Comparison of ENCODE assay signal across 9 cellular contexts in the genomic region with DNA sequence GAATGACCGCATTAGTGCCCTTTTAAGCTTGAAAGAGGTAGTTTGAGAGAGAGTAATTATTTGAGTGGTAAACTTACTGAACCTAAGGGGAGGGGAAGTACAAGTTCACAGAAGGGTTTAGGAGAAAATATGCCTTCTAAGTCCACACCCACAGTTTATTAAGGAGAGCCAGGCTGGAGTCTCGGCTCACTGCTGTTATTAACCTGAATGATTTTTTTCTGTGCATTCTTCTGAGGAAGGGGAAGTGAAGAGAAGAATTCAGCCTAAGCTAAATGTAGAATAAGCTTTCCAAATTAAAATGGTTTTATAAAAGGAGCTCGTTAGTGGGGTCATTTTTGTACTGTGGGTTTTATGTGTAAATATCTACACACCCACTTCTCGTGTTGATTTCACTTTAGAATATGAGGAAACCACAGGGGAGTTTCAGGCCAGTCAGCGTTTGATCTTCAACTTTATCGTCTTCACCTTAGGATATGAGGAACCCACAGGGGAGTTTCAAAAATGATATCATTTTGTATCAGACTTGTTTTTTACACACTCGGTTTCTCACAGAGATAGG. TPM values are rescaled to one million over a fixed set of nuclear protein-coding genes. Genes with fewer than 3 reads are reported as not detected.
DNase-seq lines count a peak whose midpoint lies in the region; ATAC-seq lines count a peak whose summit lies in the region.
"Had no signal": no experiment of that assay in that cellular context is flagged by ENCODE, and none has a peak within 500 bp of the region (broad histone marks: within the 10 kb centered on the region; RNA-seq: fewer than 3 reads in every experiment).

No MANE protein-coding gene starts in this region.

- POLR2A ChIA-PET in CD4-positive, alpha-beta memory T cell (lab: Charles Lee; ENCODE audit: partially characterized antibody): interaction anchor here (0.8 to 4.7 kb wide), 12 partner anchors 13 to 271 kb away, joined by 3 to 40 read pairs (median 6); partner anchors contain the start of genes C15orf40, CPEB1, RAMAC and RPS17

- no peaks in the 10 kb centered on the region for H3K9me3 Mint-ChIP-seq in CD4-positive, alpha-beta memory T cell
- H3K9me3 Mint-ChIP-seq in activated naive CD4-positive, alpha-beta T cell treated with anti-CD3 and anti-CD28 coated beads for 36 hours: no peaks in the 10 kb centered on the region

- H3K4me1 Mint-ChIP-seq in CD4-positive, alpha-beta memory T cell: peaks cover 21 to 52% (median 35%) of the 10 kb centered on the region in 4 donors
- H3K4me1 Mint-ChIP-seq in activated naive CD4-positive, alpha-beta T cell treated with anti-CD3 and anti-CD28 coated beads for 36 hours (ENCODE audit: low read depth): peaks cover 30% of the 10 kb centered on the region

- H3K4me3 ChIP-seq in CD4-positive, alpha-beta memory T cell (ENCODE audit: low read length in 2 of 2): peak overlapping the region; percentile 89 to 94
- peak overlapping the region; percentile 88 for H3K4me3 ChIP-seq in iPS-20b (ENCODE audit: low read length)

- H3K36me3 Mint-ChIP-seq in CD4-positive, alpha-beta memory T cell: peaks cover 22 to 39% of the 10 kb centered on the region in 2 donors
- H3K36me3 Mint-ChIP-seq in activated naive CD4-positive, alpha-beta T cell treated with anti-CD3 and anti-CD28 coated beads for 36 hours (ENCODE audit: low read depth): peaks cover 25% of the 10 kb centered on the region

- H3K27me3 Mint-ChIP-seq in CD4-positive, alpha-beta memory T cell: no peaks in the 10 kb centered on the region
- H3K27me3 Mint-ChIP-seq in activated naive CD4-positive, alpha-beta T cell treated with anti-CD3 and anti-CD28 coated beads for 36 hours (ENCODE audit: low read depth): no peaks in the 10 kb centered on the region

- ATAC-seq in GM21717 (IDR thresholded peaks at IDR 0.05; ENCODE audit: unreplicated experiment): no peak

- peak; percentile 76 to 89 (median 80) for DNase-seq in CD4-positive, alpha-beta memory T cell
- DNase-seq in NCI-H226 (peak; percentile 22), UCSD-AML1 (lab: John Stamatoyannopoulos, UW; ENCODE audit: unreplicated experiment) (no peak), COLO829 (ENCODE audit: low spot score) (no peak)
- peak; percentile 73 for DNase-seq in activated naive CD4-positive, alpha-beta T cell treated with anti-CD3 and anti-CD28 coated beads for 36 hours
- DNase-seq in stimulated activated CD4-positive, alpha-beta T cell treated with anti-CD3 and anti-CD28 coated beads, Interleukin-4, amount 100 ng/mL, for 24 hours: peak; percentile 62

- peak overlapping the region; percentile 95 to 100 (median 97) for H3K27ac Mint-ChIP-seq in CD4-positive, alpha-beta memory T cell
- H3K27ac Mint-ChIP-seq in activated naive CD4-positive, alpha-beta T cell treated with anti-CD3 and anti-CD28 coated beads for 36 hours: peak overlapping the region; percentile 86

- no peaks in the 10 kb centered on the region for H3K27me3 ChIP-seq in CD4-positive, alpha-beta memory T cell (ENCODE audit: insufficient read depth, low read length)
- peaks cover 10% of the 10 kb centered on the region; the same call in 1 of the 2 replicates for H3K27me3 ChIP-seq in iPS-20b (ENCODE audit: insufficient read depth, low read length)

- peak overlapping the region; percentile 88 to 100 (median 96) for H3K4me3 Mint-ChIP-seq in CD4-positive, alpha-beta memory T cell
- peak overlapping the region; percentile 87 for H3K4me3 Mint-ChIP-seq in activated naive CD4-positive, alpha-beta T cell treated with anti-CD3 and anti-CD28 coated beads for 36 hours

- H3K27ac ChIP-seq in CD4-positive, alpha-beta memory T cell (ENCODE audit: low read depth, low read length): peak overlapping the region; percentile 99
- H3K27ac ChIP-seq in iPS-20b (ENCODE audit: low read length): no peak overlapping the region

- intact Hi-C loops in CD4-positive, alpha-beta memory T cell (cut with micrococcal nuclease): loop anchor here (2.0 to 10.0 kb wide), 2 partner anchors 200 to 254 kb away; partner anchors contain the start of genes BTBD1 and C15orf40
- intact Hi-C loops in activated naive CD4-positive, alpha-beta T cell treated with anti-CD3 and anti-CD28 coated beads for 36 hours (cut with micrococcal nuclease): loop anchor here (1.0 to 10.0 kb wide), 8 partner anchors 21 to 1516 kb away; partner anchors contain the start of genes BTBD1, C15orf40, RAMAC and RPS17

- CTCF ChIA-PET in CD4-positive, alpha-beta memory T cell (lab: Charles Lee; ENCODE audit: partially characterized antibody): interaction anchor here (1.0 to 1.9 kb wide), 4 partner anchors 60 to 271 kb away, joined by 3 to 6 read pairs (median 4); partner anchors contain the start of gene RPS17
- CTCF ChIA-PET in activated naive CD4-positive, alpha-beta T cell treated with anti-CD3 and anti-CD28 coated beads for 36 hours (lab: Charles Lee): interaction anchor here (0.6 to 0.9 kb wide), 3 partner anchors 13 to 280 kb away, joined by 3 to 4 read pairs (median 3); no protein-coding TSS in a partner anchor

- H3K9me3 ChIP-seq in CD4-positive, alpha-beta memory T cell (ENCODE audit: control insufficient read depth in 1 of 2, low read length in 2 of 2): no peaks in the 10 kb centered on the region
- H3K9me3 ChIP-seq in iPS-20b (ENCODE audit: insufficient read depth, low read depth, low read length): no peaks in the 10 kb centered on the region

- peaks cover 16% of the 10 kb centered on the region for H3K36me3 ChIP-seq in CD4-positive, alpha-beta memory T cell (ENCODE audit: insufficient read depth, low read length)
- H3K36me3 ChIP-seq in iPS-20b (ENCODE audit: insufficient read depth, low read depth, low read length): peaks cover 10% of the 10 kb centered on the region; the same call in 1 of the 2 replicates

- H3K4me1 ChIP-seq in CD4-positive, alpha-beta memory T cell (ENCODE audit: insufficient read depth, low read length): peaks cover 41% of the 10 kb centered on the region
- H3K4me1 ChIP-seq in iPS-20b (ENCODE audit: insufficient read depth, low read length): peaks cover 5% of the 10 kb centered on the region; the same call in 1 of the 2 replicates

- peak overlapping the region; percentile 74; the same call in 1 of the 2 replicates for H3K9ac ChIP-seq in iPS-20b (ENCODE audit: low read depth, low read length)

RNA-seq across cellular contexts. Expression of gene WHAMM, which starts 1.5 kb away (rescaled TPM):
- 10 to 100 TPM; 31.6 to 33.5 TPM for total RNA-seq in CD4-positive, alpha-beta memory T cell
- 1 to 10 TPM; 2.2 to 7.1 TPM for polyA plus RNA-seq in CD4-positive, alpha-beta memory T cell
- 1 to 10 TPM; 3.7 to 5.7 TPM for total RNA-seq in activated naive CD4-positive, alpha-beta T cell treated with anti-CD3 and anti-CD28 coated beads for 36 hours

RNA-seq across cellular contexts. Expression of gene FSD2, which starts 5.1 kb away (rescaled TPM):
- total RNA-seq in CD4-positive, alpha-beta memory T cell: not detected
- under 1 TPM; 0.08 to 0.11 TPM for polyA plus RNA-seq in CD4-positive, alpha-beta memory T cell
- total RNA-seq in activated naive CD4-positive, alpha-beta T cell treated with anti-CD3 and anti-CD28 coated beads for 36 hours: not detected
- total RNA-seq: subcutaneous adipose tissue had no signal

Comparison
In these comparisons a context has a peak if more than half of its experiments do, and no peak if none do; other contexts are left out.
1. DNase-seq: peak in CD4-positive, alpha-beta memory T cell (5 of 5), NCI-H226 (single experiment), activated naive CD4-positive, alpha-beta T cell treated with anti-CD3 and anti-CD28 coated beads for 36 hours (single experiment) and stimulated activated CD4-positive, alpha-beta T cell treated with anti-CD3 and anti-CD28 coated beads, Interleukin-4, amount 100 ng/mL, for 24 hours (single experiment); none in UCSD-AML1 (single experiment) and COLO829 (single experiment).
2. RNA of gene WHAMM, which starts 1.5 kb away (total RNA-seq): 31.6 to 33.5 TPM in CD4-positive, alpha-beta memory T cell; 3.7 to 5.7 TPM in activated naive CD4-positive, alpha-beta T cell treated with anti-CD3 and anti-CD28 coated beads for 36 hours; every median in the first group is over 4 times any median in the second.